In the genomic region with DNA sequence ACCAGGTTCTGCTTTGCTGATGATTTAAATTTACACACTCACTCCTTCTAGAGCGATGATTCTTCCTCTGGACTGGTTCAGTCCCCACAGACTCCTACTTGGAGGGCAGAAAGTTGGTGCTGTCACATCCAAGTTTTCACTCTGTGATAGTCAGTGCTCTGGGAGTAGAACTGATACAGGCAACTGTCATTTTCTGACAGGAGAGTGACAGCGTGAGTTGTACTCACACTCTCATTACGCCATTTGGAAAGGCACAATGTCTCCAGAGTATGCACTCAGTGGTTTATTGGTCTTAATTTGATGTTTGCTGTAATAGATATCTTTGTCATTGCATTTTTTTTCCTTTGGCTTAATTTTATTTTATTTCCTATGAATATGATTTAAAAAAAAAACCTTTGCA, we compare ENCODE assay signal across 31 cellular contexts.
"Had no signal": no experiment of that assay in that cellular context is flagged by ENCODE, and none has a peak within 500 bp of the region (broad histone marks: within the 10 kb centered on the region; RNA-seq: fewer than 3 reads in every experiment).

No MANE protein-coding gene starts in this region.

- H3K27me3 ChIP-seq: ascending aorta, cardiac muscle cell had no signal

- H3K36me3 ChIP-seq: ascending aorta, cardiac muscle cell, WERI-Rb-1 had no signal

- DNase-seq: activated CD4-positive, alpha-beta memory T cell treated with anti-CD3 and anti-CD28 coated beads, Interleukin-2, amount 10 ng/mL, durations not matched to agents 7 days and 5 days; activated CD4-positive, alpha-beta T cell treated with anti-CD3 and anti-CD28 coated beads for 1 hour; activated CD4-positive, alpha-beta T cell treated with anti-CD3 and anti-CD28 coated beads for 36 hours; activated CD4-positive, alpha-beta T cell treated with anti-CD3 and anti-CD28 coated beads for 48 hours; activated CD4-positive, alpha-beta T cell treated with anti-CD3 and anti-CD28 coated beads, Interleukin-2, amount 10 ng/mL, durations not matched to agents 7 days and 5 days; activated CD4-positive, alpha-beta T cell treated with anti-CD3 and anti-CD28 coated beads, Interleukin-2, amount 50 U/mL, for 48 hours; activated CD4-positive, CD25-positive, alpha-beta regulatory T cell; activated CD8-positive, alpha-beta memory T cell treated with anti-CD3 and anti-CD28 coated beads for 24 hours; activated CD8-positive, alpha-beta memory T cell treated with anti-CD3 and anti-CD28 coated beads, Interleukin-2, amount 10 ng/mL, durations not matched to agents 7 days and 5 days; activated CD8-positive, alpha-beta memory T cell treated with anti-CD3 and anti-CD28 coated beads, Interleukin-2, amount 50 U/mL, for 48 hours; activated CD8-positive, alpha-beta T cell treated with anti-CD3 and anti-CD28 coated beads, Interleukin-2, amount 10 ng/mL, durations not matched to agents 7 days and 5 days; activated effector memory CD4-positive, alpha-beta T cell treated with Interleukin-2 at 50 U/mL for 16 hours; activated gamma-delta T cell; activated naive CD4-positive, alpha-beta T cell treated with anti-CD3 and anti-CD28 coated beads, Interleukin-2, amount 10 ng/mL, durations not matched to agents 7 days and 5 days; activated naive CD4-positive, alpha-beta T cell treated with Interleukin-2 at 50 U/mL for 16 hours; activated naive CD8-positive, alpha-beta T cell treated with anti-CD3 and anti-CD28 coated beads, Interleukin-2, amount 10 ng/mL, durations not matched to agents 7 days and 5 days; activated naive CD8-positive, alpha-beta T cell treated with anti-CD3 and anti-CD28 coated beads, Interleukin-2, amount 50 U/mL, for 24 hours; activated T-cell treated with anti-CD3 and anti-CD28 coated beads, Interleukin-2, amount 50 U/mL, for 24 hours; activated T-cell treated with anti-CD3 and anti-CD28 coated beads, Interleukin-2, amount 50 U/mL, for 48 hours; amygdala; anterior cingulate cortex; caudate nucleus; cerebellar nuclear complex; T-helper 17 cell; WERI-Rb-1 had no signal

- ATAC-seq: activated CD4-positive, alpha-beta T cell treated with anti-CD3 and anti-CD28 coated beads for 36 hours; activated CD4-positive, CD25-positive, alpha-beta regulatory T cell treated with anti-CD3 and anti-CD28 coated beads, Interleukin-2, amount 50 U/mL, for 24 hours; activated CD8-positive, alpha-beta memory T cell treated with anti-CD3 and anti-CD28 coated beads, Interleukin-2, amount 10 ng/mL, durations not matched to agents 7 days and 5 days; activated CD8-positive, alpha-beta T cell treated with anti-CD3 and anti-CD28 coated beads, Interleukin-2, amount 10 ng/mL, durations not matched to agents 7 days and 5 days; activated naive CD8-positive, alpha-beta T cell treated with anti-CD3 and anti-CD28 coated beads, Interleukin-2, amount 50 U/mL, for 24 hours; T-helper 17 cell; WTC11 had no signal

- H3K4me1 ChIP-seq: ascending aorta had no signal

- FAIRE-seq: bronchial epithelial cell, TTC549 had no signal

- H3K27ac ChIP-seq: ascending aorta, cardiac muscle cell, WERI-Rb-1 had no signal

- H3K4me3 ChIP-seq: ascending aorta, cardiac muscle cell had no signal

- H3K9me3 ChIP-seq: ascending aorta had no signal
